Comparison of ENCODE assay signal across 8 cellular contexts in genomic region chr9:96853711-96854072, GRCh38. TPM values are rescaled to one million over a fixed set of nuclear protein-coding genes. Genes with fewer than 3 reads are reported as not detected.
DNase-seq lines count a peak whose midpoint lies in the region; ATAC-seq and TF ChIP-seq lines count a peak whose summit lies in the region.

No MANE protein-coding gene starts in this region.

- peak overlapping the region in 1 of 2 donors; percentile 71 for H3K27ac ChIP-seq in ovary

- H3K4me3 ChIP-seq in fibroblast of villous mesenchyme (ENCODE audit: low read depth, low read length) (peak overlapping the region; percentile 79), ovary (peak overlapping the region; percentile 66)

- H3K9me3 ChIP-seq in ovary = no peaks in the 10 kb centered on the region

- peaks cover 9% of the 10 kb centered on the region for H3K4me1 ChIP-seq in ovary (ENCODE audit: insufficient read depth)

- 1 to 2% (median 1%) methylated on average over 8 to 9 of the region's 9 CpGs for WGBS in ovary, 3 donors

- no peak for TF ChIP-seq EP300 in ovary (IDR thresholded peaks at IDR 0.05)

- H3K27me3 ChIP-seq in ovary = no peaks in the 10 kb centered on the region

- peaks cover 60% of the 10 kb centered on the region for H3K4me1 Mint-ChIP-seq in activated T-cell treated with anti-CD3 and anti-CD28 coated beads, Interleukin-2, amount 50 U/mL, for 72 hours (ENCODE audit: low read depth)

- no peaks in the 10 kb centered on the region for H3K36me3 ChIP-seq in ovary

- intact Hi-C loops in ovary (cut with DNase I) = no loop called here

- peak; percentile 8 to 12 for ATAC-seq in activated T-cell treated with anti-CD3 and anti-CD28 coated beads, Interleukin-2, amount 50 U/mL, for 72 hours (replicated peaks in 1 of 2)
- ATAC-seq in HG03066 (IDR thresholded peaks at IDR 0.05; ENCODE audit: low read depth, unreplicated experiment) = peak; percentile 15

- H3K4me3 Mint-ChIP-seq in activated T-cell treated with anti-CD3 and anti-CD28 coated beads, Interleukin-2, amount 50 U/mL, for 72 hours = peak overlapping the region; percentile 100

- no peak for TF ChIP-seq POLR2A in ovary (IDR thresholded peaks at IDR 0.05)

- TF ChIP-seq CTCF in fibroblast of villous mesenchyme (IDR thresholded peaks at IDR 0.05; ENCODE audit: insufficient read depth, low read depth, low read length) (no peak), ovary (IDR thresholded peaks at IDR 0.05) (no peak)

- H3K27ac Mint-ChIP-seq in activated T-cell treated with anti-CD3 and anti-CD28 coated beads, Interleukin-2, amount 50 U/mL, for 72 hours = peak overlapping the region; percentile 88

- DNase-seq in activated T-cell treated with anti-CD3 and anti-CD28 coated beads, Interleukin-2, amount 50 U/mL, for 72 hours = no peak
- DNase-seq in activated T-cell treated with anti-CD3 and anti-CD28 coated beads, Interleukin-2, amount 50 U/mL, for 1 hour = no peak
- DNase-seq in SW480 (ENCODE audit: low spot score) (peak; percentile 26), fibroblast of villous mesenchyme (ENCODE audit: low read depth) (peak; percentile 12), ovary (no peak), HPDE6-E6E7 (ENCODE audit: extremely low spot score) (no peak), HuH-7.5 (ENCODE audit: low spot score) (no peak)

- H3K36me3 Mint-ChIP-seq in activated T-cell treated with anti-CD3 and anti-CD28 coated beads, Interleukin-2, amount 50 U/mL, for 72 hours (ENCODE audit: insufficient read depth in 2 of 2) = peaks cover 5 to 13% of the 10 kb centered on the region in 2 donors

- H3K9me3 Mint-ChIP-seq in activated T-cell treated with anti-CD3 and anti-CD28 coated beads, Interleukin-2, amount 50 U/mL, for 72 hours = no peaks in the 10 kb centered on the region

- peaks cover 20% of the 10 kb centered on the region for H3K27me3 Mint-ChIP-seq in activated T-cell treated with anti-CD3 and anti-CD28 coated beads, Interleukin-2, amount 50 U/mL, for 72 hours (ENCODE audit: low read depth)

RNA-seq across cellular contexts. Expression of gene ZNF782, which starts 0.6 kb away (rescaled TPM):
- 1 to 10 TPM; 4.5 to 7.1 TPM for total RNA-seq in activated T-cell treated with anti-CD3 and anti-CD28 coated beads, Interleukin-2, amount 50 U/mL, for 72 hours
- total RNA-seq in fibroblast of villous mesenchyme = 4.5 and 5.6 TPM in 2 replicates
- total RNA-seq in ovary = 10 to 100 TPM in 3 of 7 donors, 1 to 10 TPM in 4; 7.7 to 12.4 (median 9.9) TPM
- polyA plus RNA-seq in ovary = 1 to 10 TPM; 2.8 to 3.5 TPM

Comparison
In these comparisons a context has a peak if more than half of its experiments do, and no peak if none do; other contexts are left out.
1. DNase-seq: peak in SW480 (single experiment) and fibroblast of villous mesenchyme (single experiment); none in activated T-cell treated with anti-CD3 and anti-CD28 coated beads, Interleukin-2, amount 50 U/mL, for 72 hours (0 of 2), activated T-cell treated with anti-CD3 and anti-CD28 coated beads, Interleukin-2, amount 50 U/mL, for 1 hour (single experiment), ovary (0 of 5), HPDE6-E6E7 (single experiment) and HuH-7.5 (single experiment).